Comparison of ENCODE assay signal across 7 cellular contexts in the genomic region with DNA sequence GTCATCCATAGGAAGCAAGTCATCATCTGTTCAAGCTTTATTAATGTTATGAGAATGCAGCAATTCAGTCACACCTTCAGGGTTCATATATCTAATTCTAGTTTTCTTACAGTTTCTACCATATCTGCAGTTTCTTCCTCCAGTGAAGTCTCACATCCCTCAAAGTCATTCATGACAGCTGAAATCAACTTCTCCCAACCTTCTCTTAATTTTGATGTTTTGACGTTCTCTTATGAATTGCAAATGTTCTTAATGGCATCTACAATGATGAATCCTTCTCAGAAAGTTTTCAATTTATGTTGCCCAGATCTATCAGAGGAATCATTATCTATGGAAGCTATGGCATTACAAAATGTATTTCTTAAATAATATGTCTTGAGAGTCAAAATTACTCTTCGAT.
"Had no signal": no experiment of that assay in that cellular context is flagged by ENCODE, and none has a peak within 500 bp of the region (broad histone marks: within the 10 kb centered on the region; RNA-seq: fewer than 3 reads in every experiment).

No MANE protein-coding gene starts in this region.

- ATAC-seq: HepG2, K562 had no signal

- H3K27ac Mint-ChIP-seq: IgD-negative memory B cell had no signal

- H3K27me3 Mint-ChIP-seq: IgD-negative memory B cell had no signal

- H3K4me3 ChIP-seq: K562 had no signal

- H3K4me3 Mint-ChIP-seq: IgD-negative memory B cell had no signal

- FAIRE-seq: HepG2, HTR-8/SVneo, K562 had no signal

- DNase-seq: IMR-90, KBM-7 had no signal

- H3K27ac ChIP-seq: HL-60 had no signal
